15 cellular contexts compared by ENCODE assay signal in the genomic region with DNA sequence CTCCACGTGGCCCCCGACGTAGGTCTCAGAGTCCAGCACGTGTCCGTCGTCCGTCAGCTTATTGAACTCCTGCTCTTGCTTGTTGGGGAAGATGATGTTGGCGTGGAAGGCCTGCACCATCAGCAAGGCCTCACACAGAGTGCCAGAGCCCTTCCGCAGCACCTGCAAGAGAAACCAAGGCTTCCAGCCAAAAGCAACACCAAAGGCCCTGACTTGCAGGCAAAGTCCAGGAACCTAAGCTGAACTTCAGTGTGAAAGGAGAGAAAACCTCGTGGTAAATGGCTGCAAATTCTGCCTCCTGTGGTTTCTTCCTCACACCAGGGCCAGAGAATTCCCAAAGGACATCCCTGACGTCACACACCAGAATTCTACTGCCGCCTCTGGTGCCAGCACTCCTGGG. TPM values are rescaled to one million over a fixed set of nuclear protein-coding genes. Genes with fewer than 3 reads are reported as not detected.
A peak's percentile ranks its signal among the peaks of the same experiment; 100 is the strongest.
DNase-seq lines count a peak whose midpoint lies in the region; ATAC-seq and TF ChIP-seq lines count a peak whose summit lies in the region.
"Had no signal": no experiment of that assay in that cellular context is flagged by ENCODE, and none has a peak within 500 bp of the region (broad histone marks: within the 10 kb centered on the region; RNA-seq: fewer than 3 reads in every experiment).

No MANE protein-coding gene starts in this region.

- TF ChIP-seq EP300 in sigmoid colon (IDR thresholded peaks at IDR 0.05): no peak

- no peak overlapping the region for H3K4me3 Mint-ChIP-seq in activated T-helper 17 cell treated with anti-CD3 and anti-CD28 coated beads, Interleukin-2, amount 50 U/mL, for 72 hours

- peak overlapping the region; percentile 45 for H3K4me2 ChIP-seq in BLaER1
- H3K4me2 ChIP-seq: A549 had no signal

- H3K4me1 ChIP-seq in BLaER1: peaks cover 37% of the 10 kb centered on the region
- no peaks in the 10 kb centered on the region for H3K4me1 ChIP-seq in sigmoid colon
- H3K4me1 ChIP-seq: A549 had no signal

- no peak for TF ChIP-seq POLR2A in sigmoid colon (IDR thresholded peaks at IDR 0.05)

- WGBS in sigmoid colon, 2 donors: 91 to 93% methylated on average over 12 of the region's 12 CpGs

- peaks cover 15% of the 10 kb centered on the region; the same call in 1 of the 2 replicates for H4K20me1 ChIP-seq in BLaER1

- no peak overlapping the region for H3K4me3 ChIP-seq in BLaER1
- H3K4me3 ChIP-seq in sigmoid colon: no peak overlapping the region
- H3K4me3 ChIP-seq: A549, GM23248 had no signal

- H3K27me3 ChIP-seq in BLaER1: no peaks in the 10 kb centered on the region
- H3K27me3 ChIP-seq in sigmoid colon: no peaks in the 10 kb centered on the region

- intact Hi-C loops in sigmoid colon (cut with DNase I): no loop called here

- no peaks in the 10 kb centered on the region for H3K27me3 Mint-ChIP-seq in activated T-helper 17 cell treated with anti-CD3 and anti-CD28 coated beads, Interleukin-2, amount 50 U/mL, for 72 hours
- H3K27me3 Mint-ChIP-seq: CD4-positive, CD25-positive, alpha-beta regulatory T cell had no signal

- peak overlapping the region; percentile 63 for H3K27ac Mint-ChIP-seq in activated T-helper 17 cell treated with anti-CD3 and anti-CD28 coated beads, Interleukin-2, amount 50 U/mL, for 72 hours

- TF ChIP-seq CTCF in sigmoid colon (IDR thresholded peaks at IDR 0.05): no peak

- H3K9me3 ChIP-seq in BLaER1 (no peaks in the 10 kb centered on the region), sigmoid colon (no peaks in the 10 kb centered on the region)
- H3K9me3 ChIP-seq: A549 had no signal

- H3K9me3 Mint-ChIP-seq in activated T-helper 17 cell treated with anti-CD3 and anti-CD28 coated beads, Interleukin-2, amount 50 U/mL, for 72 hours: no peaks in the 10 kb centered on the region

- H3K9ac ChIP-seq in BLaER1: peak overlapping the region; percentile 51
- H3K9ac ChIP-seq: GM23248 had no signal

- peaks cover 97% of the 10 kb centered on the region for H3K36me3 Mint-ChIP-seq in activated T-helper 17 cell treated with anti-CD3 and anti-CD28 coated beads, Interleukin-2, amount 50 U/mL, for 72 hours (ENCODE audit: low read depth)

- no peak for ATAC-seq in activated T-helper 17 cell treated with anti-CD3 and anti-CD28 coated beads, Interleukin-2, amount 50 U/mL, for 72 hours (replicated peaks)
- peak; percentile 87 for ATAC-seq in left lobe of liver
- ATAC-seq: HCT116 had no signal

- H3K27ac ChIP-seq in BLaER1 (peak overlapping the region; percentile 64), sigmoid colon (no peak overlapping the region)
- H3K27ac ChIP-seq: A549, GM23248, HL-60 had no signal

- peaks cover 3% of the 10 kb centered on the region for H3K4me1 Mint-ChIP-seq in activated T-helper 17 cell treated with anti-CD3 and anti-CD28 coated beads, Interleukin-2, amount 50 U/mL, for 72 hours

- H3K36me3 ChIP-seq in BLaER1 (peaks cover 99% of the 10 kb centered on the region), sigmoid colon (peaks cover 9 to 88% (median 34%) of the 10 kb centered on the region in 4 donors)

- peak; percentile 88 for DNase-seq in left lobe of liver (ENCODE audit: low spot score)
- DNase-seq in sigmoid colon: peak; percentile 56
- no peak for DNase-seq in mesenteric fat pad (ENCODE audit: low spot score)
- no peak for DNase-seq in cerebellar nuclear complex (lab: John Stamatoyannopoulos, UW)
- no peak for DNase-seq in activated CD4-positive, alpha-beta T cell treated with anti-CD3 and anti-CD28 coated beads for 1 hour
- DNase-seq: DMS53, GF-D8, GM23248 had no signal

RNA-seq across cellular contexts. Expression of a gene that starts 14.5 kb away (rescaled TPM):
- 100 to 1,000 TPM; 125 to 154 TPM for total RNA-seq in activated T-helper 17 cell treated with anti-CD3 and anti-CD28 coated beads, Interleukin-2, amount 50 U/mL, for 72 hours
- total RNA-seq in left lobe of liver (29.3 TPM), sigmoid colon (10 to 100 TPM; 12.5 to 37.4 (median 34.0) TPM), mesenteric fat pad (23.9 TPM)
- polyA plus RNA-seq in sigmoid colon: 10 to 100 TPM; 11.1 to 33.5 (median 15.6) TPM

RNA-seq across cellular contexts. Expression of a gene that starts 14.7 kb away (rescaled TPM):
- total RNA-seq in activated T-helper 17 cell treated with anti-CD3 and anti-CD28 coated beads, Interleukin-2, amount 50 U/mL, for 72 hours: 1 to 10 TPM; 7.1 to 8.1 TPM
- total RNA-seq in left lobe of liver (225 TPM), sigmoid colon (10 to 100 TPM; 19.4 to 46.4 (median 42.8) TPM), mesenteric fat pad (11.7 TPM)
- 100 to 1,000 TPM in 1 of 3 donors, 10 to 100 TPM in 2; 41.6 to 127 (median 85.9) TPM for polyA plus RNA-seq in sigmoid colon

RNA-seq across cellular contexts. Expression of a gene that starts 38.0 kb away (rescaled TPM):
- 10 to 100 TPM; 38.4 to 94.7 TPM for total RNA-seq in activated T-helper 17 cell treated with anti-CD3 and anti-CD28 coated beads, Interleukin-2, amount 50 U/mL, for 72 hours
- total RNA-seq in left lobe of liver (25.2 TPM), sigmoid colon (10 to 100 TPM; 19.7 to 24.6 (median 23.7) TPM), mesenteric fat pad (33.4 TPM)
- 10 to 100 TPM in 2 of 3 donors, 1 to 10 TPM in 1; 9.6 to 37.1 (median 19.9) TPM for polyA plus RNA-seq in sigmoid colon

RNA-seq across cellular contexts. Expression of a gene that starts 54.1 kb away (rescaled TPM):
- total RNA-seq in activated T-helper 17 cell treated with anti-CD3 and anti-CD28 coated beads, Interleukin-2, amount 50 U/mL, for 72 hours: not detected
- not detected for total RNA-seq in left lobe of liver
- total RNA-seq in sigmoid colon: 1 to 10 TPM in 1 of 4 donors, under 1 TPM in 2, not detected in 1; 0.16 to 1.4 (median 0.36) TPM
- polyA plus RNA-seq in sigmoid colon: under 1 TPM in 2 of 3 donors, not detected in 1; 0.36 to 0.60 TPM
- total RNA-seq in mesenteric fat pad: not detected
- total RNA-seq: CD4-positive, CD25-positive, alpha-beta regulatory T cell; GM23248 had no signal
- polyA plus RNA-seq: A549; BJ; CD4-positive, CD25-positive, alpha-beta regulatory T cell; GM23248 had no signal

Comparison
In these comparisons a context has a peak if more than half of its experiments do, and no peak if none do; other contexts are left out.
1. DNase-seq: peak in left lobe of liver (single experiment) and sigmoid colon (single experiment); none in mesenteric fat pad (single experiment), cerebellar nuclear complex (0 of 2) and activated CD4-positive, alpha-beta T cell treated with anti-CD3 and anti-CD28 coated beads for 1 hour (single experiment).